34 cellular contexts compared by ENCODE assay signal in genomic region chr1:70385477-70385876, GRCh38.
"Had no signal": no experiment of that assay in that cellular context is flagged by ENCODE, and none has a peak within 500 bp of the region (broad histone marks: within the 10 kb centered on the region; RNA-seq: fewer than 3 reads in every experiment).

No MANE protein-coding gene starts in this region.

- H3K36me3 Mint-ChIP-seq: activated CD4-positive, alpha-beta memory T cell treated with anti-CD3 and anti-CD28 coated beads for 36 hours; activated naive CD4-positive, alpha-beta T cell treated with anti-CD3 and anti-CD28 coated beads, Interleukin-2, amount 10 ng/mL, durations not matched to agents 7 days and 5 days; activated naive CD4-positive, alpha-beta T cell treated with anti-CD3 and anti-CD28 coated beads, Interleukin-2, amount 50 U/mL, for 24 hours; activated naive CD8-positive, alpha-beta T cell treated with anti-CD3 and anti-CD28 coated beads for 36 hours had no signal

- H3K4me3 Mint-ChIP-seq: activated B cell treated with CpG ODN at 0.5 μM for 24 hours; activated CD4-positive, alpha-beta memory T cell treated with anti-CD3 and anti-CD28 coated beads for 36 hours; activated CD4-positive, alpha-beta T cell treated with anti-CD3 and anti-CD28 coated beads, Interleukin-2, amount 10 ng/mL, durations not matched to agents 24 days and 14 days; activated CD8-positive, alpha-beta T cell treated with anti-CD3 and anti-CD28 coated beads for 36 hours; activated naive CD4-positive, alpha-beta T cell treated with anti-CD3 and anti-CD28 coated beads, Interleukin-2, amount 10 ng/mL, durations not matched to agents 7 days and 5 days; activated naive CD4-positive, alpha-beta T cell treated with anti-CD3 and anti-CD28 coated beads, Interleukin-2, amount 50 U/mL, for 24 hours; activated naive CD8-positive, alpha-beta T cell treated with anti-CD3 and anti-CD28 coated beads for 36 hours; activated T-cell treated with anti-CD3 and anti-CD28 coated beads, Interleukin-2, amount 50 U/mL, for 24 hours; T-helper 1 cell treated with Interleukin-12 subunit alpha and Interleukin-12 subunit beta and Interleukin-4 antibody, amounts not matched to agents 30 μg/mL and 1 μg/mL, for 36 hours; T-helper 2 cell treated with Interferon-gamma antibody and Interleukin-4, amounts not matched to agents 5 μg/mL and 100 μg/mL, for 36 hours had no signal

- H3K27ac Mint-ChIP-seq: activated B cell treated with CpG ODN at 0.5 μM for 24 hours; activated CD4-positive, alpha-beta memory T cell treated with anti-CD3 and anti-CD28 coated beads for 36 hours; activated CD4-positive, alpha-beta T cell treated with anti-CD3 and anti-CD28 coated beads, Interleukin-2, amount 10 ng/mL, durations not matched to agents 24 days and 14 days; activated CD8-positive, alpha-beta T cell treated with anti-CD3 and anti-CD28 coated beads for 36 hours; activated naive CD4-positive, alpha-beta T cell treated with anti-CD3 and anti-CD28 coated beads, Interleukin-2, amount 10 ng/mL, durations not matched to agents 7 days and 5 days; activated naive CD4-positive, alpha-beta T cell treated with anti-CD3 and anti-CD28 coated beads, Interleukin-2, amount 50 U/mL, for 24 hours; activated naive CD8-positive, alpha-beta T cell treated with anti-CD3 and anti-CD28 coated beads for 36 hours; activated T-cell treated with anti-CD3 and anti-CD28 coated beads, Interleukin-2, amount 50 U/mL, for 24 hours; activated T-helper 2 cell treated with anti-CD3 and anti-CD28 coated beads, Interferon-gamma antibody, Interleukin-2, Interleukin-4, amounts not matched to agents 10 μg/mL and 5 μg/mL and 100 μg/mL, durations not matched to agents 14 hours and 24 hours and 36 hours; T-helper 1 cell treated with Interleukin-12 subunit alpha and Interleukin-12 subunit beta and Interleukin-4 antibody, amounts not matched to agents 30 μg/mL and 1 μg/mL, for 36 hours; T-helper 2 cell treated with Interferon-gamma antibody and Interleukin-4, amounts not matched to agents 5 μg/mL and 100 μg/mL, for 36 hours had no signal

- H3K4me3 ChIP-seq: adrenal gland, body of pancreas, breast epithelium had no signal

- H3K27ac ChIP-seq: adrenal gland, body of pancreas, brain microvascular endothelial cell, breast epithelium, VCaP had no signal

- H3K9me3 Mint-ChIP-seq: activated B cell treated with CpG ODN at 0.5 μM for 24 hours; activated CD4-positive, alpha-beta memory T cell treated with anti-CD3 and anti-CD28 coated beads for 36 hours; activated CD4-positive, alpha-beta T cell treated with anti-CD3 and anti-CD28 coated beads, Interleukin-2, amount 10 ng/mL, durations not matched to agents 24 days and 14 days; activated CD8-positive, alpha-beta T cell treated with anti-CD3 and anti-CD28 coated beads for 36 hours; activated naive CD4-positive, alpha-beta T cell treated with anti-CD3 and anti-CD28 coated beads, Interleukin-2, amount 10 ng/mL, durations not matched to agents 7 days and 5 days; activated naive CD4-positive, alpha-beta T cell treated with anti-CD3 and anti-CD28 coated beads, Interleukin-2, amount 50 U/mL, for 24 hours; activated naive CD8-positive, alpha-beta T cell treated with anti-CD3 and anti-CD28 coated beads for 36 hours; activated T-cell treated with anti-CD3 and anti-CD28 coated beads, Interleukin-2, amount 50 U/mL, for 24 hours; activated T-helper 2 cell treated with anti-CD3 and anti-CD28 coated beads, Interferon-gamma antibody, Interleukin-2, Interleukin-4, amounts not matched to agents 10 μg/mL and 5 μg/mL and 100 μg/mL, durations not matched to agents 14 hours and 24 hours and 36 hours; T-helper 1 cell treated with Interleukin-12 subunit alpha and Interleukin-12 subunit beta and Interleukin-4 antibody, amounts not matched to agents 30 μg/mL and 1 μg/mL, for 36 hours; T-helper 2 cell treated with Interferon-gamma antibody and Interleukin-4, amounts not matched to agents 5 μg/mL and 100 μg/mL, for 36 hours had no signal

- H3K4me1 ChIP-seq: adrenal gland, body of pancreas, breast epithelium had no signal

- H3K9me3 ChIP-seq: adrenal gland, body of pancreas, breast epithelium had no signal

- FAIRE-seq: astrocyte, colon, TTC549 had no signal

- H3K27me3 ChIP-seq: adrenal gland, body of pancreas, brain microvascular endothelial cell, breast epithelium had no signal

- DNase-seq: activated B cell treated with CpG ODN at 0.5 μM for 24 hours; activated CD4-positive, alpha-beta memory T cell treated with anti-CD3 and anti-CD28 coated beads for 36 hours; activated CD4-positive, alpha-beta T cell treated with anti-CD3 and anti-CD28 coated beads for 4 hours; activated CD4-positive, alpha-beta T cell treated with anti-CD3 and anti-CD28 coated beads, Interleukin-2, amount 10 ng/mL, durations not matched to agents 24 days and 14 days; activated CD4-positive, alpha-beta T cell treated with anti-CD3 and anti-CD28 coated beads, Interleukin-2, amount 50 U/mL, for 1 hour; activated CD4-positive, alpha-beta T cell treated with anti-CD3 and anti-CD28 coated beads, Interleukin-2, amount 50 U/mL, for 4 hours; activated CD4-positive, CD25-positive, alpha-beta regulatory T cell treated with anti-CD3 and anti-CD28 coated beads, Interleukin-2, amount 50 U/mL, for 72 hours; activated CD8-positive, alpha-beta memory T cell treated with anti-CD3 and anti-CD28 coated beads, Interleukin-2, amount 50 U/mL, for 4 hours; activated CD8-positive, alpha-beta T cell treated with anti-CD3 and anti-CD28 coated beads for 36 hours; activated effector memory CD4-positive, alpha-beta T cell treated with Interleukin-2 at 50 U/mL for 16 hours; activated gamma-delta T cell; activated naive CD4-positive, alpha-beta T cell treated with anti-CD3 and anti-CD28 coated beads, Interleukin-2, amount 10 ng/mL, durations not matched to agents 7 days and 5 days; activated naive CD4-positive, alpha-beta T cell treated with Interleukin-2 at 50 U/mL for 16 hours; activated naive CD8-positive, alpha-beta T cell treated with anti-CD3 and anti-CD28 coated beads for 36 hours; activated T-cell treated with anti-CD3 and anti-CD28 coated beads for 4 hours; activated T-cell treated with anti-CD3 and anti-CD28 coated beads, Interleukin-2, amount 50 U/mL, for 24 hours; activated T-cell treated with anti-CD3 and anti-CD28 coated beads, Interleukin-2, amount 50 U/mL, for 48 hours; adrenal gland; amniotic stem cell; aorta; body of pancreas; brain microvascular endothelial cell; central memory CD4-positive, alpha-beta T cell; T-helper 2 cell; T-helper 9 cell had no signal

- H3K36me3 ChIP-seq: adrenal gland, brain microvascular endothelial cell, breast epithelium had no signal

- ATAC-seq: activated CD8-positive, alpha-beta T cell treated with anti-CD3 and anti-CD28 coated beads for 36 hours; body of pancreas had no signal

- H3K4me1 Mint-ChIP-seq: activated B cell treated with CpG ODN at 0.5 μM for 24 hours; activated CD4-positive, alpha-beta T cell treated with anti-CD3 and anti-CD28 coated beads, Interleukin-2, amount 10 ng/mL, durations not matched to agents 24 days and 14 days; activated naive CD4-positive, alpha-beta T cell treated with anti-CD3 and anti-CD28 coated beads, Interleukin-2, amount 10 ng/mL, durations not matched to agents 7 days and 5 days; activated naive CD4-positive, alpha-beta T cell treated with anti-CD3 and anti-CD28 coated beads, Interleukin-2, amount 50 U/mL, for 24 hours; activated naive CD8-positive, alpha-beta T cell treated with anti-CD3 and anti-CD28 coated beads for 36 hours had no signal
